ENCODE assay signal across 30 cellular contexts in genomic region chr20:44288252-44288651, GRCh38. TPM values are rescaled to one million over a fixed set of nuclear protein-coding genes. Genes with fewer than 3 reads are reported as not detected.
DNase-seq lines count a peak whose midpoint lies in the region; ATAC-seq, FAIRE-seq and TF ChIP-seq lines count a peak whose summit lies in the region.
"Had no signal": no experiment of that assay in that cellular context is flagged by ENCODE, and none has a peak within 500 bp of the region (broad histone marks: within the 10 kb centered on the region; RNA-seq: fewer than 3 reads in every experiment).

No MANE protein-coding gene starts in this region.

- H3K4me3 Mint-ChIP-seq in stimulated activated effector memory CD8-positive, alpha-beta T cell treated with anti-CD3 and anti-CD28 coated beads, Interleukin-12 subunit alpha, Interleukin-12 subunit beta, amount 100 ng/mL, for 72 hours: no peak overlapping the region
- H3K4me3 Mint-ChIP-seq: brain; CD14-positive monocyte; H9; neural crest cell; stimulated activated memory B cell treated with anti-CD40 and anti-IgM and Interleukin-4, amounts not matched to agents 10 μg/mL and 1 μg/mL and 100 μg/mL, for 72 hours; T-helper 1 cell treated with Interleukin-12 subunit alpha and Interleukin-12 subunit beta and Interleukin-4 antibody, amounts not matched to agents 30 μg/mL and 1 μg/mL, for 36 hours had no signal

- H3K79me2 ChIP-seq in HepG2 (ENCODE audit: insufficient read depth, low read length) (no peaks in the 10 kb centered on the region), OCI-LY3 (ENCODE audit: low read length) (no peaks in the 10 kb centered on the region)

- H3K9me3 ChIP-seq in HepG2 (ENCODE audit: low read length): 0 out of 2 replicates have a peak, but pooled peaks cover 4% of the 10 kb centered on the region
- no peaks in the 10 kb centered on the region for H3K9me3 ChIP-seq in right lobe of liver
- no peaks in the 10 kb centered on the region for H3K9me3 ChIP-seq in OCI-LY3 (ENCODE audit: insufficient read depth, low read length)
- H3K9me3 ChIP-seq: thoracic aorta had no signal

- peak; percentile 34 for TF ChIP-seq CTCF in HepG2 (CRISPR knock-in tag; IDR thresholded peaks at IDR 0.05)
- no peak for TF ChIP-seq CTCF in right lobe of liver (IDR thresholded peaks at IDR 0.05)
- peak; percentile 20; the same call in 1 of the 2 replicates for TF ChIP-seq CTCF in OCI-LY3 (IDR thresholded peaks at IDR 0.05; ENCODE audit: low read depth, low read length)
- no peak for TF ChIP-seq CTCF in lower leg skin (IDR thresholded peaks at IDR 0.05)

- H2AFZ ChIP-seq in HepG2 (ENCODE audit: low read length) (no peak overlapping the region), OCI-LY3 (ENCODE audit: low read depth, low read length) (no peak overlapping the region)

- CTCF ChIA-PET in HepG2 (lab: Yijun Ruan, JAX; ENCODE audit: low intra/inter-chr PET ratio, low total read pairs): interaction anchor here (0.9 kb wide), 1 partner anchor 70 kb away, joined by 3 read pairs; no protein-coding TSS in a partner anchor

- H3K27me3 ChIP-seq in HepG2 (ENCODE audit: control insufficient read depth in 1 of 2, insufficient read depth in 2 of 2, low read length in 2 of 2) (no peaks in the 10 kb centered on the region), right lobe of liver (no peaks in the 10 kb centered on the region), OCI-LY3 (ENCODE audit: low read depth, low read length) (peaks cover 15% of the 10 kb centered on the region)

- TF ChIP-seq EP300 in HepG2 (IDR thresholded peaks at IDR 0.05; ENCODE audit: low read depth in 2 of 2, low read length in 2 of 2) (no peak), HepG2 (CRISPR knock-in tag; IDR thresholded peaks at IDR 0.05; ENCODE audit: borderline replicate concordance) (no peak)

- intact Hi-C loops in HepG2 (cut with micrococcal nuclease; ENCODE audit: unreplicated experiment) (no loop called here), right lobe of liver (cut with DNase I) (no loop called here), lower leg skin (cut with DNase I; ENCODE audit: low total_unique reads) (no loop called here)

- no TSS peak for BruUV-seq in HepG2 (replicated peaks; lab: Mats Ljungman, UMichigan)

- H3K4me1 Mint-ChIP-seq in stimulated activated effector memory CD8-positive, alpha-beta T cell treated with anti-CD3 and anti-CD28 coated beads, Interleukin-12 subunit alpha, Interleukin-12 subunit beta, amount 100 ng/mL, for 72 hours: no peaks in the 10 kb centered on the region
- H3K4me1 Mint-ChIP-seq: brain; CD14-positive monocyte; H9; neural crest cell; stimulated activated memory B cell treated with anti-CD40 and anti-IgM and Interleukin-4, amounts not matched to agents 10 μg/mL and 1 μg/mL and 100 μg/mL, for 72 hours had no signal

- in situ Hi-C loops in HepG2 (cut with HindIII; ENCODE audit: extremely low pct_ligation_motif_present, low pct_unique_long_range_greater_than_20kb): no loop called here

- no peak overlapping the region for H3K27ac ChIP-seq in HepG2 (ENCODE audit: extremely low read length, insufficient read depth, low read length)
- H3K27ac ChIP-seq in right lobe of liver: no peak overlapping the region
- H3K27ac ChIP-seq in OCI-LY3 (ENCODE audit: low read length): no peak overlapping the region
- H3K27ac ChIP-seq: HL-60, thoracic aorta had no signal

- TF ChIP-seq RAD21 in HepG2 (CRISPR knock-in tag; IDR thresholded peaks at IDR 0.05): no peak; the same call in 1 of the 2 replicates

- H3K36me3 ChIP-seq in HepG2 (replicated peaks in 1 of 2; ENCODE audit: control insufficient read depth in 1 of 2, insufficient read depth in 2 of 2, low read length in 2 of 2) (no peaks in the 10 kb centered on the region), right lobe of liver (no peaks in the 10 kb centered on the region), OCI-LY3 (replicated peaks; ENCODE audit: low read depth, low read length) (no peaks in the 10 kb centered on the region)
- H3K36me3 ChIP-seq: thoracic aorta had no signal

- WGBS in HepG2 (ENCODE audit: low lambda C conversion rate): 82% methylated on average over 3 of the region's 3 CpGs
- 96% methylated on average over 3 of the region's 3 CpGs for WGBS in right lobe of liver (ENCODE audit: insufficient coverage, low coverage, low lambda C conversion rate, missing lambda C conversion rate)
- WGBS in lower leg skin, 2 donors: 94 to 96% methylated on average over 3 of the region's 3 CpGs

- H3K27ac Mint-ChIP-seq in stimulated activated effector memory CD8-positive, alpha-beta T cell treated with anti-CD3 and anti-CD28 coated beads, Interleukin-12 subunit alpha, Interleukin-12 subunit beta, amount 100 ng/mL, for 72 hours: no peak overlapping the region
- H3K27ac Mint-ChIP-seq: brain; CD14-positive monocyte; stimulated activated memory B cell treated with anti-CD40 and anti-IgM and Interleukin-4, amounts not matched to agents 10 μg/mL and 1 μg/mL and 100 μg/mL, for 72 hours; T-helper 1 cell treated with Interleukin-12 subunit alpha and Interleukin-12 subunit beta and Interleukin-4 antibody, amounts not matched to agents 30 μg/mL and 1 μg/mL, for 36 hours had no signal

- DNase-seq in HepG2 (ENCODE audit: low spot score) (peak; percentile 52), right lobe of liver (no peak), erythroblast (lab: John Stamatoyannopoulos, UW) (peak; percentile 37 to 49), D341Med (ENCODE audit: low spot score) (no peak), lower leg skin (ENCODE audit: low spot score in 2 of 2) (no peak)
- no peak for DNase-seq in stimulated activated effector memory CD8-positive, alpha-beta T cell treated with anti-CD3 and anti-CD28 coated beads, Interleukin-12 subunit alpha, Interleukin-12 subunit beta, amount 100 ng/mL, for 72 hours (ENCODE audit: low spot score in 2 of 2)
- no peak for DNase-seq in activated CD4-positive, CD25-positive, alpha-beta regulatory T cell treated with anti-CD3 and anti-CD28 coated beads, Interleukin-2, amount 50 U/mL, for 72 hours
- DNase-seq: activated CD4-positive, alpha-beta T cell treated with anti-CD3 and anti-CD28 coated beads, Interleukin-2, amount 50 U/mL, for 4 hours; activated effector memory CD4-positive, alpha-beta T cell treated with Interleukin-2 at 50 U/mL for 16 hours; cortex of kidney; DMS79 treated with DMSO at 0.1 percent for 48 hours; H9; head of caudate nucleus; NCI-H1092 treated with DMSO at 0.1 percent for 48 hours; NCI-H2029 treated with DMSO at 0.1 percent for 48 hours; NCI-H446; posterior cingulate gyrus; stimulated activated CD4-positive, alpha-beta T cell treated with anti-CD3 and anti-CD28 coated beads, Interleukin-1b, Interleukin-23, amount 100 ng/mL, for 48 hours had no signal

- no peak overlapping the region for H3K9ac ChIP-seq in HepG2 (ENCODE audit: insufficient read depth, low read depth, low read length)
- no peak overlapping the region for H3K9ac ChIP-seq in OCI-LY3 (ENCODE audit: low read length)

- H3K4me2 ChIP-seq in HepG2 (ENCODE audit: low read depth, low read length): no peak overlapping the region
- no peak overlapping the region for H3K4me2 ChIP-seq in OCI-LY3 (ENCODE audit: low read length)

- FAIRE-seq in HepG2 (lab: Jason Lieb, UNC): no peak

- TF ChIP-seq POLR2A in HepG2 (IDR thresholded peaks at IDR 0.05; ENCODE audit: insufficient read depth in 1 of 2, low read depth in 2 of 2, low read length in 2 of 2) (no peak), right lobe of liver (IDR thresholded peaks at IDR 0.05) (no peak), erythroblast (IDR thresholded peaks at IDR 0.05; ENCODE audit: low read length) (no peak), lower leg skin (IDR thresholded peaks at IDR 0.05) (no peak)

- H3K4me1 ChIP-seq in HepG2 (ENCODE audit: insufficient read depth, low read length) (peaks cover 25% of the 10 kb centered on the region), right lobe of liver (peaks cover 0 to 4% (median 0%) of the 10 kb centered on the region in 4 donors), OCI-LY3 (ENCODE audit: low read length) (no peaks in the 10 kb centered on the region)

- H3K36me3 Mint-ChIP-seq in stimulated activated effector memory CD8-positive, alpha-beta T cell treated with anti-CD3 and anti-CD28 coated beads, Interleukin-12 subunit alpha, Interleukin-12 subunit beta, amount 100 ng/mL, for 72 hours: peaks cover 4% of the 10 kb centered on the region

- H3K4me3 ChIP-seq in HepG2 (replicated peaks in 1 of 3; ENCODE audit: insufficient read depth in 1 of 3, low read depth in 2 of 3, low read length in 3 of 3) (no peak overlapping the region), right lobe of liver (no peak overlapping the region), OCI-LY3 (ENCODE audit: low read length) (no peak overlapping the region), lower leg skin (ENCODE audit: low read depth, poor library complexity, severe bottlenecking) (no peak overlapping the region)
- H3K4me3 ChIP-seq: thoracic aorta had no signal

- H3K9me3 Mint-ChIP-seq in stimulated activated effector memory CD8-positive, alpha-beta T cell treated with anti-CD3 and anti-CD28 coated beads, Interleukin-12 subunit alpha, Interleukin-12 subunit beta, amount 100 ng/mL, for 72 hours: no peaks in the 10 kb centered on the region
- H3K9me3 Mint-ChIP-seq: T-helper 1 cell treated with Interleukin-12 subunit alpha and Interleukin-12 subunit beta and Interleukin-4 antibody, amounts not matched to agents 30 μg/mL and 1 μg/mL, for 36 hours had no signal

- POLR2A ChIA-PET in HepG2 (lab: Yijun Ruan, JAX): no interaction called here

- ATAC-seq in HepG2 (peak; percentile 51), right lobe of liver (no peak)
- peak; percentile 39 for ATAC-seq in stimulated activated effector memory CD8-positive, alpha-beta T cell treated with anti-CD3 and anti-CD28 coated beads, Interleukin-12 subunit alpha, Interleukin-12 subunit beta, amount 100 ng/mL, for 72 hours
- ATAC-seq: Panc1; stimulated activated memory B cell treated with anti-CD40 and anti-IgM and Interleukin-4, amounts not matched to agents 10 μg/mL and 1 μg/mL and 100 μg/mL, for 72 hours had no signal

- H4K20me1 ChIP-seq in HepG2 (ENCODE audit: insufficient read depth, low read length) (no peaks in the 10 kb centered on the region), OCI-LY3 (ENCODE audit: insufficient read depth, low read length) (no peaks in the 10 kb centered on the region)

RNA-seq across cellular contexts. Expression of gene FITM2, which starts 22.8 kb away (rescaled TPM):
- total RNA-seq in HepG2 (2016; rRNA removed; fragmentation: Illumina TruSeq; extraction: Trizol) (13.6 and 24.5 TPM in 2 replicates), right lobe of liver (1 to 10 TPM; 3.6 to 8.0 (median 6.4) TPM), lower leg skin (10 to 100 TPM in 1 of 4 donors, 1 to 10 TPM in 3; 7.6 to 13.0 (median 9.5) TPM)
- total RNA-seq in HepG2 (2016; cell fraction: cytosol; rRNA removed; fragmentation: Illumina TruSeq; extraction: Trizol; ENCODE audit: low read depth): 2.8 and 2.9 TPM in 2 replicates
- total RNA-seq in HepG2 (2016; cell fraction: insoluble cytoplasmic fraction; rRNA removed; fragmentation: Illumina TruSeq; extraction: Trizol): 13.1 and 24.2 TPM in 2 replicates
- 8.8 and 10.2 TPM in 2 replicates for total RNA-seq in HepG2 (2016; cell fraction: membrane; rRNA removed; fragmentation: Illumina TruSeq; extraction: Trizol)
- total RNA-seq in HepG2 (2016; cell fraction: nucleus; rRNA removed; fragmentation: Illumina TruSeq; extraction: Trizol): 20.0 and 25.7 TPM in 2 replicates
- polyA plus RNA-seq in HepG2 (2011; rRNA removed): 9.6 and 10.4 TPM in 2 replicates
- 7.7 and 12.9 TPM in 2 replicates for polyA plus RNA-seq in HepG2 (2011; cell fraction: cytosol; rRNA removed)
- polyA plus RNA-seq in HepG2 (2011; cell fraction: nucleus; rRNA removed): 10.1 and 10.7 TPM in 2 replicates
- polyA plus RNA-seq in HepG2 (2012): 18.0 and 19.6 TPM in 2 replicates
- polyA plus RNA-seq in HepG2 (2016; cell fraction: cytosol; fragmentation: Illumina TruSeq; extraction: Trizol; ENCODE audit: low read depth): 2.4 TPM in 2 replicates
- 10.6 and 10.9 TPM in 2 replicates for polyA plus RNA-seq in HepG2 (2016; cell fraction: insoluble cytoplasmic fraction; fragmentation: Illumina TruSeq; extraction: Trizol; ENCODE audit: low read depth)
- 4.4 and 4.9 TPM in 2 replicates for polyA plus RNA-seq in HepG2 (2016; cell fraction: membrane; fragmentation: Illumina TruSeq; extraction: Trizol; ENCODE audit: low read depth)
- 33.0 and 34.7 TPM in 2 replicates for polyA plus RNA-seq in HepG2 (2016; cell fraction: nucleus; fragmentation: Illumina TruSeq; extraction: Trizol; ENCODE audit: insufficient read depth, low read depth)
- 11.7 and 21.7 TPM in 2 replicates for polyA minus RNA-seq in HepG2 (2011; rRNA and poly(A)+ RNA removed; ENCODE audit: low replicate concordance)
- 10.1 and 13.8 TPM in 2 replicates for polyA minus RNA-seq in HepG2 (2011; cell fraction: cytosol; rRNA and poly(A)+ RNA removed)
- 6.7 and 9.0 TPM in 2 replicates for polyA minus RNA-seq in HepG2 (2011; cell fraction: nucleus; rRNA and poly(A)+ RNA removed)

RNA-seq across cellular contexts. Expression of gene GDAP1L1, which starts 41.1 kb away (rescaled TPM):
- not detected in 2 replicates for total RNA-seq in HepG2 (2016; rRNA removed; fragmentation: Illumina TruSeq; extraction: Trizol)
- not detected in 2 replicates for total RNA-seq in HepG2 (2016; cell fraction: cytosol; rRNA removed; fragmentation: Illumina TruSeq; extraction: Trizol; ENCODE audit: low read depth)
- not detected in 2 replicates for total RNA-seq in HepG2 (2016; cell fraction: insoluble cytoplasmic fraction; rRNA removed; fragmentation: Illumina TruSeq; extraction: Trizol)
- not detected in 2 replicates for total RNA-seq in HepG2 (2016; cell fraction: membrane; rRNA removed; fragmentation: Illumina TruSeq; extraction: Trizol)
- total RNA-seq in HepG2 (2016; cell fraction: nucleus; rRNA removed; fragmentation: Illumina TruSeq; extraction: Trizol): not detected in 2 replicates
- polyA plus RNA-seq in HepG2 (2011; rRNA removed): 0.04 and 0.13 TPM in 2 replicates
- polyA plus RNA-seq in HepG2 (2011; cell fraction: cytosol; rRNA removed): 0.26 TPM in 1 of 2 replicates, not detected in the other
- polyA plus RNA-seq in HepG2 (2011; cell fraction: nucleus; rRNA removed): 0.26 TPM in 1 of 2 replicates, not detected in the other
- 0.47 and 0.64 TPM in 2 replicates for polyA plus RNA-seq in HepG2 (2012)
- not detected in 2 replicates for polyA plus RNA-seq in HepG2 (2016; cell fraction: cytosol; fragmentation: Illumina TruSeq; extraction: Trizol; ENCODE audit: low read depth)
- polyA plus RNA-seq in HepG2 (2016; cell fraction: insoluble cytoplasmic fraction; fragmentation: Illumina TruSeq; extraction: Trizol; ENCODE audit: low read depth): not detected in 2 replicates
- not detected in 2 replicates for polyA plus RNA-seq in HepG2 (2016; cell fraction: membrane; fragmentation: Illumina TruSeq; extraction: Trizol; ENCODE audit: low read depth)
- polyA plus RNA-seq in HepG2 (2016; cell fraction: nucleus; fragmentation: Illumina TruSeq; extraction: Trizol; ENCODE audit: insufficient read depth, low read depth): not detected in 2 replicates
- polyA minus RNA-seq in HepG2 (2011; rRNA and poly(A)+ RNA removed; ENCODE audit: low replicate concordance): not detected in 2 replicates
- not detected in 2 replicates for polyA minus RNA-seq in HepG2 (2011; cell fraction: cytosol; rRNA and poly(A)+ RNA removed)
- polyA minus RNA-seq in HepG2 (2011; cell fraction: nucleus; rRNA and poly(A)+ RNA removed): not detected in 2 replicates
- not detected for total RNA-seq in right lobe of liver
- total RNA-seq in lower leg skin: under 1 TPM in 1 of 4 donors, not detected in 3; 0.91 TPM
- total RNA-seq: mucosa of gallbladder, skeletal muscle tissue, thoracic aorta had no signal
- polyA plus RNA-seq: CD14-positive monocyte had no signal

RNA-seq across cellular contexts. Expression of gene R3HDML, which starts 48.6 kb away (rescaled TPM):
- total RNA-seq in HepG2 (2016; rRNA removed; fragmentation: Illumina TruSeq; extraction: Trizol): not detected in 2 replicates
- total RNA-seq in HepG2 (2016; cell fraction: cytosol; rRNA removed; fragmentation: Illumina TruSeq; extraction: Trizol; ENCODE audit: low read depth): not detected in 2 replicates
- total RNA-seq in HepG2 (2016; cell fraction: insoluble cytoplasmic fraction; rRNA removed; fragmentation: Illumina TruSeq; extraction: Trizol): not detected in 2 replicates
- total RNA-seq in HepG2 (2016; cell fraction: membrane; rRNA removed; fragmentation: Illumina TruSeq; extraction: Trizol): not detected in 2 replicates
- total RNA-seq in HepG2 (2016; cell fraction: nucleus; rRNA removed; fragmentation: Illumina TruSeq; extraction: Trizol): not detected in 2 replicates
- not detected in 2 replicates for polyA plus RNA-seq in HepG2 (2011; rRNA removed)
- not detected in 2 replicates for polyA plus RNA-seq in HepG2 (2011; cell fraction: cytosol; rRNA removed)
- not detected in 2 replicates for polyA plus RNA-seq in HepG2 (2011; cell fraction: nucleus; rRNA removed)
- polyA plus RNA-seq in HepG2 (2012): not detected in 2 replicates
- polyA plus RNA-seq in HepG2 (2016; cell fraction: cytosol; fragmentation: Illumina TruSeq; extraction: Trizol; ENCODE audit: low read depth): not detected in 2 replicates
- polyA plus RNA-seq in HepG2 (2016; cell fraction: insoluble cytoplasmic fraction; fragmentation: Illumina TruSeq; extraction: Trizol; ENCODE audit: low read depth): not detected in 2 replicates
- polyA plus RNA-seq in HepG2 (2016; cell fraction: membrane; fragmentation: Illumina TruSeq; extraction: Trizol; ENCODE audit: low read depth): not detected in 2 replicates
- polyA plus RNA-seq in HepG2 (2016; cell fraction: nucleus; fragmentation: Illumina TruSeq; extraction: Trizol; ENCODE audit: insufficient read depth, low read depth): not detected in 2 replicates
- polyA minus RNA-seq in HepG2 (2011; rRNA and poly(A)+ RNA removed; ENCODE audit: low replicate concordance): not detected in 2 replicates
- polyA minus RNA-seq in HepG2 (2011; cell fraction: cytosol; rRNA and poly(A)+ RNA removed): not detected in 2 replicates
- polyA minus RNA-seq in HepG2 (2011; cell fraction: nucleus; rRNA and poly(A)+ RNA removed): not detected in 2 replicates
- total RNA-seq in right lobe of liver: not detected
- total RNA-seq in lower leg skin: not detected
- total RNA-seq: H9, mucosa of gallbladder, neural crest cell, skeletal muscle tissue, thoracic aorta had no signal
- polyA plus RNA-seq: adipose tissue, CD14-positive monocyte had no signal

Comparison
In these comparisons a context has a peak if more than half of its experiments do, and no peak if none do; other contexts are left out.
1. ATAC-seq: peak in HepG2 (single experiment) and stimulated activated effector memory CD8-positive, alpha-beta T cell treated with anti-CD3 and anti-CD28 coated beads, Interleukin-12 subunit alpha, Interleukin-12 subunit beta, amount 100 ng/mL, for 72 hours (single experiment); none in right lobe of liver (0 of 4).
2. DNase-seq: peak in HepG2 (single experiment) and erythroblast (2 of 2); none in right lobe of liver (0 of 3), stimulated activated effector memory CD8-positive, alpha-beta T cell treated with anti-CD3 and anti-CD28 coated beads, Interleukin-12 subunit alpha, Interleukin-12 subunit beta, amount 100 ng/mL, for 72 hours (0 of 2), D341Med (single experiment), lower leg skin (0 of 2) and activated CD4-positive, CD25-positive, alpha-beta regulatory T cell treated with anti-CD3 and anti-CD28 coated beads, Interleukin-2, amount 50 U/mL, for 72 hours (single experiment).
3. CTCF ChIP-seq: peak in HepG2 (single experiment) and OCI-LY3 (single experiment); none in right lobe of liver (0 of 4) and lower leg skin (0 of 3).